In genomic region chr20:46323557-46323956, GRCh38 we compare ENCODE assay signal across 24 cellular contexts. TPM values are rescaled to one million over a fixed set of nuclear protein-coding genes. Genes with fewer than 3 reads are reported as not detected.
DNase-seq lines count a peak whose midpoint lies in the region; ATAC-seq, FAIRE-seq and TF ChIP-seq lines count a peak whose summit lies in the region.
"Had no signal": no experiment of that assay in that cellular context is flagged by ENCODE, and none has a peak within 500 bp of the region (broad histone marks: within the 10 kb centered on the region; RNA-seq: fewer than 3 reads in every experiment).

No MANE protein-coding gene starts in this region.

- H3K9me3 Mint-ChIP-seq in chondrocyte (ENCODE audit: low read depth): no peaks in the 10 kb centered on the region
- H3K9me3 Mint-ChIP-seq: CD14-positive monocyte; CD8-positive, alpha-beta memory T cell; IgD-negative memory B cell had no signal

- H3K36me3 ChIP-seq in HepG2 (replicated peaks in 1 of 2; ENCODE audit: control insufficient read depth in 1 of 2, insufficient read depth in 2 of 2, low read length in 2 of 2): no peaks in the 10 kb centered on the region
- no peaks in the 10 kb centered on the region for H3K36me3 ChIP-seq in right lobe of liver
- H3K36me3 ChIP-seq: BE2C, SJSA1 had no signal

- TF ChIP-seq POLR2A in HepG2 (IDR thresholded peaks at IDR 0.05; ENCODE audit: insufficient read depth in 1 of 2, low read depth in 2 of 2, low read length in 2 of 2) (no peak), right lobe of liver (IDR thresholded peaks at IDR 0.05) (no peak)

- H3K9ac ChIP-seq in HepG2 (ENCODE audit: insufficient read depth, low read depth, low read length): no peak overlapping the region
- H3K9ac ChIP-seq: GM23248 had no signal

- H3K27ac ChIP-seq in HepG2 (ENCODE audit: extremely low read length, insufficient read depth, low read length): no peak overlapping the region
- H3K27ac ChIP-seq in right lobe of liver: no peak overlapping the region
- H3K27ac ChIP-seq: 22Rv1, GM23248, SJSA1 had no signal

- peak; percentile 46 for DNase-seq in DMS53 (lab: John Stamatoyannopoulos, UW)
- no peak for DNase-seq in DMS53 treated with DMSO at 0.1 percent for 48 hours (lab: John Stamatoyannopoulos, UW; ENCODE audit: unreplicated experiment)
- DNase-seq in HepG2 (ENCODE audit: low spot score): no peak
- no peak for DNase-seq in right lobe of liver
- no peak for DNase-seq in chondrocyte (ENCODE audit: low spot score)
- DNase-seq: BE2C; Calu3; CD8-positive, alpha-beta memory T cell; GM23248; H7; NCI-H1048; NCI-H1436; NCI-H1930; NCI-H2227 treated with DMSO at 0.1 percent for 48 hours; NCI-H524 treated with DMSO at 0.1 percent for 48 hours; NCI-H82; Right ventricle myocardium superior; RPMI8226 had no signal

- no peak for TF ChIP-seq CTCF in HepG2 (CRISPR knock-in tag; IDR thresholded peaks at IDR 0.05)
- no peak for TF ChIP-seq CTCF in right lobe of liver (IDR thresholded peaks at IDR 0.05)
- no peak for TF ChIP-seq CTCF in chondrocyte (IDR thresholded peaks at IDR 0.05)

- no peak overlapping the region for H3K4me2 ChIP-seq in HepG2 (ENCODE audit: low read depth, low read length)

- WGBS in HepG2 (ENCODE audit: low lambda C conversion rate): 41% methylated on average over 10 of the region's 10 CpGs
- WGBS in right lobe of liver (ENCODE audit: insufficient coverage, low coverage, low lambda C conversion rate, missing lambda C conversion rate): 36% methylated on average over 3 of the region's 10 CpGs

- no TSS peak for BruUV-seq in HepG2 (replicated peaks; lab: Mats Ljungman, UMichigan)

- FAIRE-seq in HepG2 (lab: Jason Lieb, UNC): no peak

- H3K9me3 ChIP-seq in HepG2 (ENCODE audit: low read length) (no peaks in the 10 kb centered on the region), right lobe of liver (no peaks in the 10 kb centered on the region)
- H3K9me3 ChIP-seq: BE2C, SJSA1 had no signal

- H3K36me3 Mint-ChIP-seq in chondrocyte (ENCODE audit: low read depth): no peaks in the 10 kb centered on the region
- H3K36me3 Mint-ChIP-seq: CD14-positive monocyte; CD8-positive, alpha-beta memory T cell; IgD-negative memory B cell had no signal

- H3K4me3 ChIP-seq in HepG2 (replicated peaks in 1 of 3; ENCODE audit: insufficient read depth in 1 of 3, low read depth in 2 of 3, low read length in 3 of 3) (no peak overlapping the region), right lobe of liver (no peak overlapping the region)
- H3K4me3 ChIP-seq: GM23248, SJSA1 had no signal

- H3K4me1 Mint-ChIP-seq in chondrocyte (ENCODE audit: low read depth): no peaks in the 10 kb centered on the region
- H3K4me1 Mint-ChIP-seq: CD14-positive monocyte; CD8-positive, alpha-beta memory T cell; IgD-negative memory B cell had no signal

- H3K4me1 ChIP-seq in HepG2 (ENCODE audit: insufficient read depth, low read length) (no peaks in the 10 kb centered on the region), right lobe of liver (no peaks in the 10 kb centered on the region)
- H3K4me1 ChIP-seq: SJSA1 had no signal

- H3K27me3 ChIP-seq in HepG2 (ENCODE audit: control insufficient read depth in 1 of 2, insufficient read depth in 2 of 2, low read length in 2 of 2) (peaks cover 12 to 64% of the 10 kb centered on the region in 2 experiments), right lobe of liver (no peaks in the 10 kb centered on the region)
- H3K27me3 ChIP-seq: BE2C had no signal

- intact Hi-C loops in HepG2 (cut with micrococcal nuclease; ENCODE audit: unreplicated experiment): no loop called here
- intact Hi-C loops in right lobe of liver (cut with DNase I): no loop called here

- TF ChIP-seq RAD21 in HepG2 (CRISPR knock-in tag; IDR thresholded peaks at IDR 0.05): no peak

- no peak overlapping the region for H3K27ac Mint-ChIP-seq in chondrocyte (ENCODE audit: unreplicated experiment)
- H3K27ac Mint-ChIP-seq: CD14-positive monocyte, IgD-negative memory B cell had no signal

- no peaks in the 10 kb centered on the region for H4K20me1 ChIP-seq in HepG2 (ENCODE audit: insufficient read depth, low read length)

- POLR2A ChIA-PET in HepG2 (lab: Yijun Ruan, JAX): no interaction called here

- H3K79me2 ChIP-seq in HepG2 (ENCODE audit: insufficient read depth, low read length): no peaks in the 10 kb centered on the region

- ATAC-seq in HepG2 (no peak), right lobe of liver (no peak), esophagus mucosa (peak; percentile 53), GM18498 (IDR thresholded peaks at IDR 0.05; ENCODE audit: unreplicated experiment) (no peak)

- TF ChIP-seq EP300 in HepG2 (IDR thresholded peaks at IDR 0.05; ENCODE audit: low read depth in 2 of 2, low read length in 2 of 2) (no peak), HepG2 (CRISPR knock-in tag; IDR thresholded peaks at IDR 0.05; ENCODE audit: borderline replicate concordance) (no peak)

- no peak overlapping the region for H3K4me3 Mint-ChIP-seq in chondrocyte (ENCODE audit: unreplicated experiment)
- H3K4me3 Mint-ChIP-seq: CD14-positive monocyte; CD8-positive, alpha-beta memory T cell; IgD-negative memory B cell had no signal

- in situ Hi-C loops in HepG2 (cut with HindIII; ENCODE audit: extremely low pct_ligation_motif_present, low pct_unique_long_range_greater_than_20kb): no loop called here

- no peak overlapping the region for H2AFZ ChIP-seq in HepG2 (ENCODE audit: low read length)
- H2AFZ ChIP-seq: GM23248 had no signal

- CTCF ChIA-PET in HepG2 (lab: Yijun Ruan, JAX; ENCODE audit: low intra/inter-chr PET ratio, low total read pairs): interaction anchor here (3.1 kb wide), 1 partner anchor 16 kb away, joined by 16 read pairs; the partner anchor contains the start of gene CDH22

- H3K27me3 Mint-ChIP-seq in chondrocyte (ENCODE audit: low read depth): peaks cover 51% of the 10 kb centered on the region

TF ChIP-seq in HepG2, 621 proteins besides CTCF, POLR2A, EP300 and RAD21:
- TF ChIP-seq ZNF768 (CRISPR knock-in tag; IDR thresholded peaks at IDR 0.05) (peak; percentile 77; the same call in 1 of the 2 replicates), HMG20B (CRISPR knock-in tag; conservative IDR thresholded peaks at IDR 0.05) (no peak), ZNF263 (CRISPR knock-in tag; IDR thresholded peaks at IDR 0.05) (peak; percentile 48; the same call in 1 of the 2 replicates)

RNA-seq across cellular contexts. Expression of gene CDH22, which starts 15.3 kb away (rescaled TPM):
- total RNA-seq in HepG2 (2016; rRNA removed; fragmentation: Illumina TruSeq; extraction: Trizol): not detected in 2 replicates
- not detected in 2 replicates for total RNA-seq in HepG2 (2016; cell fraction: cytosol; rRNA removed; fragmentation: Illumina TruSeq; extraction: Trizol; ENCODE audit: low read depth)
- not detected in 2 replicates for total RNA-seq in HepG2 (2016; cell fraction: insoluble cytoplasmic fraction; rRNA removed; fragmentation: Illumina TruSeq; extraction: Trizol)
- total RNA-seq in HepG2 (2016; cell fraction: membrane; rRNA removed; fragmentation: Illumina TruSeq; extraction: Trizol): not detected in 2 replicates
- not detected in 2 replicates for total RNA-seq in HepG2 (2016; cell fraction: nucleus; rRNA removed; fragmentation: Illumina TruSeq; extraction: Trizol)
- polyA plus RNA-seq in HepG2 (2011; rRNA removed): not detected in 2 replicates
- not detected in 2 replicates for polyA plus RNA-seq in HepG2 (2011; cell fraction: cytosol; rRNA removed)
- polyA plus RNA-seq in HepG2 (2011; cell fraction: nucleus; rRNA removed): 0.10 TPM in 1 of 2 replicates, not detected in the other
- polyA plus RNA-seq in HepG2 (2012): not detected in 2 replicates
- not detected in 2 replicates for polyA plus RNA-seq in HepG2 (2016; cell fraction: cytosol; fragmentation: Illumina TruSeq; extraction: Trizol; ENCODE audit: low read depth)
- not detected in 2 replicates for polyA plus RNA-seq in HepG2 (2016; cell fraction: insoluble cytoplasmic fraction; fragmentation: Illumina TruSeq; extraction: Trizol; ENCODE audit: low read depth)
- polyA plus RNA-seq in HepG2 (2016; cell fraction: membrane; fragmentation: Illumina TruSeq; extraction: Trizol; ENCODE audit: low read depth): not detected in 2 replicates
- polyA plus RNA-seq in HepG2 (2016; cell fraction: nucleus; fragmentation: Illumina TruSeq; extraction: Trizol; ENCODE audit: insufficient read depth, low read depth): not detected in 2 replicates
- 0.04 TPM in 1 of 2 replicates, not detected in the other for polyA minus RNA-seq in HepG2 (2011; rRNA and poly(A)+ RNA removed; ENCODE audit: low replicate concordance)
- not detected in 2 replicates for polyA minus RNA-seq in HepG2 (2011; cell fraction: cytosol; rRNA and poly(A)+ RNA removed)
- not detected in 2 replicates for polyA minus RNA-seq in HepG2 (2011; cell fraction: nucleus; rRNA and poly(A)+ RNA removed)
- not detected for total RNA-seq in right lobe of liver
- 0.40 TPM for total RNA-seq in esophagus mucosa
- not detected in 3 replicates for total RNA-seq in chondrocyte
- total RNA-seq: Calu3; CD8-positive, alpha-beta memory T cell; GM23248; SJSA1 had no signal
- polyA plus RNA-seq: CD14-positive monocyte; CD8-positive, alpha-beta memory T cell; GM23248; IgD-negative memory B cell had no signal
